15 cellular contexts compared by ENCODE assay signal in genomic region chr6:131717815-131718214, GRCh38. TPM values are rescaled to one million over a fixed set of nuclear protein-coding genes. Genes with fewer than 3 reads are reported as not detected.
DNase-seq lines count a peak whose midpoint lies in the region; ATAC-seq and TF ChIP-seq lines count a peak whose summit lies in the region.
"Had no signal": no experiment of that assay in that cellular context is flagged by ENCODE, and none has a peak within 500 bp of the region (broad histone marks: within the 10 kb centered on the region; RNA-seq: fewer than 3 reads in every experiment).

No MANE protein-coding gene starts in this region.

- H3K36me3 ChIP-seq in gastrocnemius medialis (no peaks in the 10 kb centered on the region), brain microvascular endothelial cell (replicated peaks) (no peaks in the 10 kb centered on the region)

- no peak for ATAC-seq in gastrocnemius medialis
- ATAC-seq: A549, GM12878, GM23338 had no signal

- H3K9me3 ChIP-seq in gastrocnemius medialis: no peaks in the 10 kb centered on the region
- H3K9me3 ChIP-seq: A549 had no signal

- no peak overlapping the region for H3K4me3 ChIP-seq in gastrocnemius medialis
- no peak overlapping the region for H3K4me3 ChIP-seq in brain microvascular endothelial cell (ENCODE audit: low read depth, low read length)
- H3K4me3 ChIP-seq: A549, GM12878, GM23338 had no signal

- intact Hi-C loops in gastrocnemius medialis (cut with DNase I; ENCODE audit: low total_unique reads): no loop called here

- H3K27ac ChIP-seq in gastrocnemius medialis (no peak overlapping the region), brain microvascular endothelial cell (no peak overlapping the region)
- H3K27ac ChIP-seq: A549 had no signal

- no peaks in the 10 kb centered on the region for H3K4me1 ChIP-seq in gastrocnemius medialis
- H3K4me1 ChIP-seq: A549 had no signal

- DNase-seq in COLO668 (lab: John Stamatoyannopoulos, UW; ENCODE audit: unreplicated experiment) (peak; percentile 7), NCI-H1048 (lab: John Stamatoyannopoulos, UW) (peak; percentile 30), NCI-H774 (lab: John Stamatoyannopoulos, UW) (peak; percentile 34), kidney tubule cell (ENCODE audit: low spot score) (peak; percentile 16), gastrocnemius medialis (no peak), brain microvascular endothelial cell (no peak), NCI-H2171 treated with DMSO at 0.1 percent for 48 hours (lab: John Stamatoyannopoulos, UW) (no peak)
- DNase-seq: CD8-positive, alpha-beta memory T cell; DMS79; H7 had no signal

- H3K27me3 ChIP-seq in gastrocnemius medialis (no peaks in the 10 kb centered on the region), brain microvascular endothelial cell (replicated peaks) (no peaks in the 10 kb centered on the region)

- TF ChIP-seq POLR2A in gastrocnemius medialis (IDR thresholded peaks at IDR 0.05): no peak

- no peak for TF ChIP-seq CTCF in gastrocnemius medialis (IDR thresholded peaks at IDR 0.05 in 4 of 5, conservative IDR thresholded peaks at IDR 0.05 in 1 of 5)
- no peak for TF ChIP-seq CTCF in brain microvascular endothelial cell (IDR thresholded peaks at IDR 0.05; ENCODE audit: low read depth, low read length, missing control alignments)

- in situ Hi-C loops in gastrocnemius medialis (cut with MboI; ENCODE audit: low sequenced_read_pairs in 4 of 4) (no loop called here), brain microvascular endothelial cell (cut with HindIII; ENCODE audit: low pct_ligation_motif_present, low sequenced_read_pairs) (no loop called here)

RNA-seq across cellular contexts. Expression of gene CTAGE9, which starts 7.0 kb away (rescaled TPM):
- total RNA-seq in gastrocnemius medialis: not detected
- total RNA-seq: CD8-positive, alpha-beta memory T cell; G401; H7; HT-29 had no signal

RNA-seq across cellular contexts. Expression of gene OR2A4, which starts 16.6 kb away (rescaled TPM):
- under 1 TPM in 1 of 4 donors, not detected in 3; 0.16 TPM for total RNA-seq in gastrocnemius medialis
- total RNA-seq: CD8-positive, alpha-beta memory T cell; G401; GM12878; GM23338; H7; HT-29 had no signal

Comparison
In these comparisons a context has a peak if more than half of its experiments do, and no peak if none do; other contexts are left out.
1. DNase-seq: peak in COLO668 (single experiment), NCI-H1048 (single experiment), NCI-H774 (single experiment) and kidney tubule cell (single experiment); none in gastrocnemius medialis (0 of 2), brain microvascular endothelial cell (single experiment) and NCI-H2171 treated with DMSO at 0.1 percent for 48 hours (single experiment).